In the genomic region with DNA sequence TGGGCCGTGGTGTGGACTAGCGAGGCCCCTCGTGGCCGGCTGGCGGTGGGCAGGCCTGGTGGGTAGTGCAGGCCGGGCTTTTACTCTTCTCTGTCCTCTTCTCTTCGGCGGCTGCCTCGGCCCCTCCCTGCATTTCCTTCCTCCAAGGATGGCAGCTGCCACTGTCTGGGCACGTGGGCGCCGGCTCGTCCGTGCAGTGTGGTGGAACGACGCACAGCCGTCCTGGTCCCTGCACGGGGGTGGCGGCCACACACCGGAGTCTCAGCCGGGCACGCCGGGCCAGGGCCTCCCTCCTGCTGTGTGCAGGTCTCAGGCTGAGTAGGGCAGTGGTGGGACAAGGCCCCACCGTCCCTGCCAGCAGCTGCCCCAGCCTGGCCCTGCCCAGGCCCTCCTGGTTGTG, we compare ENCODE assay signal across 1 cellular context.
TF ChIP-seq lines count a peak whose summit lies in the region.

No MANE protein-coding gene starts in this region.

TF ChIP-seq in H1, 55 proteins besides CTCF, POLR2A, EP300 and RAD21:
- TF ChIP-seq NRF1 (IDR thresholded peaks at IDR 0.05; ENCODE audit: low read depth, low read length) (no peak), KDM1A (IDR thresholded peaks at IDR 0.05; ENCODE audit: borderline replicate concordance, low read length) (no peak), SUZ12 (IDR thresholded peaks at IDR 0.05; ENCODE audit: low read length) (no peak), SIX5 (IDR thresholded peaks at IDR 0.05; ENCODE audit: low read depth, low read length) (no peak), TAF1 (IDR thresholded peaks at IDR 0.05; ENCODE audit: low read depth, low read length) (no peak), FOSL1 (IDR thresholded peaks at IDR 0.05; ENCODE audit: insufficient read depth, low read depth, low read length) (no peak), BRCA1 (IDR thresholded peaks at IDR 0.05; ENCODE audit: low read depth, low read length) (no peak), TCF12 (IDR thresholded peaks at IDR 0.05; ENCODE audit: low read depth, low read length) (no peak), JUND (IDR thresholded peaks at IDR 0.05; ENCODE audit: low read length) (no peak), RNF2 (IDR thresholded peaks at IDR 0.05; ENCODE audit: borderline replicate concordance, low read depth, low read length, missing control alignments, poor library complexity, severe bottlenecking) (no peak), SP1 (IDR thresholded peaks at IDR 0.05; ENCODE audit: low read depth, low read length) (no peak), PHF8 (conservative IDR thresholded peaks at IDR 0.05; ENCODE audit: low read depth, low read length) (no peak)
- TF ChIP-seq, protein P1, sequence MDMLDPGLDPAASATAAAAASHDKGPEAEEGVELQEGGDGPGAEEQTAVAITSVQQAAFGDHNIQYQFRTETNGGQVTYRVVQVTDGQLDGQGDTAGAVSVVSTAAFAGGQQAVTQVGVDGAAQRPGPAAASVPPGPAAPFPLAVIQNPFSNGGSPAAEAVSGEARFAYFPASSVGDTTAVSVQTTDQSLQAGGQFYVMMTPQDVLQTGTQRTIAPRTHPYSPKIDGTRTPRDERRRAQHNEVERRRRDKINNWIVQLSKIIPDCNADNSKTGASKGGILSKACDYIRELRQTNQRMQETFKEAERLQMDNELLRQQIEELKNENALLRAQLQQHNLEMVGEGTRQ (IDR thresholded peaks at IDR 0.05; ENCODE audit: low read length), result no peak
TF ChIP-seq in H1: peak in this region for 0.
